Comparison of ENCODE assay signal across 13 cellular contexts in genomic region chr5:14901462-14902051, GRCh38. TPM values are rescaled to one million over a fixed set of nuclear protein-coding genes. Genes with fewer than 3 reads are reported as not detected.
A peak's percentile ranks its signal among the peaks of the same experiment; 100 is the strongest.
DNase-seq lines count a peak whose midpoint lies in the region; ATAC-seq and TF ChIP-seq lines count a peak whose summit lies in the region.
"Had no signal": no experiment of that assay in that cellular context is flagged by ENCODE, and none has a peak within 500 bp of the region (broad histone marks: within the 10 kb centered on the region; RNA-seq: fewer than 3 reads in every experiment).

No MANE protein-coding gene starts in this region.

- H3K4me1 ChIP-seq in HEK293 (ENCODE audit: control insufficient read depth, insufficient read depth, low read length) (no peaks in the 10 kb centered on the region), endodermal cell (ENCODE audit: control insufficient read depth, insufficient read depth, low read length) (peaks cover 3% of the 10 kb centered on the region), right lobe of liver (no peaks in the 10 kb centered on the region), thoracic aorta (ENCODE audit: control insufficient read depth in 1 of 2, low read depth in 2 of 2) (peaks cover 0 to 12% of the 10 kb centered on the region in 2 donors)

- no peak overlapping the region for H3K4me3 ChIP-seq in HEK293 (ENCODE audit: low read depth, low read length)
- no peak overlapping the region for H3K4me3 ChIP-seq in endodermal cell (ENCODE audit: low read length)
- H3K4me3 ChIP-seq in right lobe of liver: no peak overlapping the region
- no peak overlapping the region for H3K4me3 ChIP-seq in thoracic aorta
- H3K4me3 ChIP-seq in MG63: no peak overlapping the region

- ATAC-seq in right lobe of liver: peak; percentile 28 to 76 (median 62)
- ATAC-seq in thoracic aorta (ENCODE audit: insufficient number of reproducible peaks, low FRiP score, low read depth): no peak

- peaks cover 16% of the 10 kb centered on the region for H3K4me1 Mint-ChIP-seq in endodermal cell
- H3K4me1 Mint-ChIP-seq in T-helper 2 cell treated with Interferon-gamma antibody and Interleukin-4, amounts not matched to agents 5 μg/mL and 100 μg/mL, for 36 hours (ENCODE audit: low read depth): no peaks in the 10 kb centered on the region
- H3K4me1 Mint-ChIP-seq: activated B cell treated with CpG ODN at 0.5 μM for 24 hours had no signal

- H3K9ac ChIP-seq in endodermal cell (ENCODE audit: extremely low read depth, low read length, poor library complexity, severe bottlenecking): no peak overlapping the region

- POLR2A ChIA-PET in HEK293 (lab: Yijun Ruan, JAX): interaction anchor here (0.7 kb wide), 1 partner anchor 240 kb away, joined by 4 read pairs; no protein-coding TSS in a partner anchor

- CTCF ChIA-PET in HEK293 (lab: Yijun Ruan, JAX): interaction anchor here (1.1 kb wide), 1 partner anchor 174 kb away, joined by 3 read pairs; no protein-coding TSS in a partner anchor

- H3K27ac Mint-ChIP-seq in endodermal cell: peak overlapping the region; percentile 19
- H3K27ac Mint-ChIP-seq in T-helper 2 cell treated with Interferon-gamma antibody and Interleukin-4, amounts not matched to agents 5 μg/mL and 100 μg/mL, for 36 hours: no peak overlapping the region
- H3K27ac Mint-ChIP-seq: activated B cell treated with CpG ODN at 0.5 μM for 24 hours had no signal

- H3K27me3 ChIP-seq in endodermal cell (ENCODE audit: control insufficient read depth, insufficient read depth, low read length, poor library complexity, severe bottlenecking) (no peaks in the 10 kb centered on the region), right lobe of liver (no peaks in the 10 kb centered on the region), thoracic aorta (replicated peaks; ENCODE audit: insufficient read depth) (no peaks in the 10 kb centered on the region), MG63 (peaks cover 4% of the 10 kb centered on the region; the same call in 1 of the 2 replicates)

- H3K27me3 Mint-ChIP-seq in endodermal cell (ENCODE audit: insufficient read depth): no peaks in the 10 kb centered on the region
- H3K27me3 Mint-ChIP-seq in T-helper 2 cell treated with Interferon-gamma antibody and Interleukin-4, amounts not matched to agents 5 μg/mL and 100 μg/mL, for 36 hours (ENCODE audit: low read depth): peaks cover 3% of the 10 kb centered on the region

- DNase-seq in endodermal cell: no peak
- DNase-seq in right lobe of liver: no peak
- no peak for DNase-seq in thoracic aorta (ENCODE audit: low spot score)
- no peak for DNase-seq in DMS79 treated with DMSO at 0.1 percent for 48 hours (lab: John Stamatoyannopoulos, UW)
- no peak for DNase-seq in MG63
- no peak for DNase-seq in nucleus accumbens (lab: John Stamatoyannopoulos, UW)
- no peak for DNase-seq in T-helper 2 cell treated with Interferon-gamma antibody and Interleukin-4, amounts not matched to agents 5 μg/mL and 100 μg/mL, for 36 hours (ENCODE audit: low spot score)
- DNase-seq: activated B cell treated with CpG ODN at 0.5 μM for 24 hours; KG1; NCI-H2107; stimulated activated CD4-positive, alpha-beta T cell treated with anti-CD3 and anti-CD28 coated beads, Interleukin-4, amount 100 ng/mL, for 24 hours had no signal

- no peaks in the 10 kb centered on the region for H3K36me3 Mint-ChIP-seq in endodermal cell (ENCODE audit: low read depth)
- no peaks in the 10 kb centered on the region for H3K36me3 Mint-ChIP-seq in T-helper 2 cell treated with Interferon-gamma antibody and Interleukin-4, amounts not matched to agents 5 μg/mL and 100 μg/mL, for 36 hours (ENCODE audit: low read depth)

- no peak overlapping the region for H3K4me3 Mint-ChIP-seq in endodermal cell
- H3K4me3 Mint-ChIP-seq in T-helper 2 cell treated with Interferon-gamma antibody and Interleukin-4, amounts not matched to agents 5 μg/mL and 100 μg/mL, for 36 hours: no peak overlapping the region
- H3K4me3 Mint-ChIP-seq: activated B cell treated with CpG ODN at 0.5 μM for 24 hours had no signal

- 73 to 88% methylated on average over 4 to 6 of the region's 7 CpGs for WGBS in endodermal cell (ENCODE audit: insufficient coverage in 1 of 2, insufficient read length in 1 of 2), 2 experiments
- WGBS in right lobe of liver (ENCODE audit: insufficient coverage, low coverage, low lambda C conversion rate, missing lambda C conversion rate): 41% methylated on average over 6 of the region's 7 CpGs

- peaks cover 2% of the 10 kb centered on the region for H3K9me3 Mint-ChIP-seq in endodermal cell
- H3K9me3 Mint-ChIP-seq in T-helper 2 cell treated with Interferon-gamma antibody and Interleukin-4, amounts not matched to agents 5 μg/mL and 100 μg/mL, for 36 hours: no peaks in the 10 kb centered on the region
- H3K9me3 Mint-ChIP-seq: activated B cell treated with CpG ODN at 0.5 μM for 24 hours had no signal

- intact Hi-C loops in right lobe of liver (cut with DNase I): no loop called here

- no peak for TF ChIP-seq POLR2A in right lobe of liver (IDR thresholded peaks at IDR 0.05)

- TF ChIP-seq CTCF in HEK293 (tag by site-specific recombination; IDR thresholded peaks at IDR 0.05) (no peak), endodermal cell (conservative IDR thresholded peaks at IDR 0.05) (no peak), right lobe of liver (IDR thresholded peaks at IDR 0.05) (no peak), thoracic aorta (IDR thresholded peaks at IDR 0.05) (no peak)

- H3K36me3 ChIP-seq in HEK293 (ENCODE audit: control insufficient read depth in 2 of 2, insufficient read depth in 1 of 2, low read length in 2 of 2) (no peaks in the 10 kb centered on the region), endodermal cell (ENCODE audit: control insufficient read depth, insufficient read depth, low read length) (no peaks in the 10 kb centered on the region), right lobe of liver (no peaks in the 10 kb centered on the region), thoracic aorta (no peaks in the 10 kb centered on the region), MG63 (no peaks in the 10 kb centered on the region)
- H3K36me3 ChIP-seq: neutrophil had no signal

- H3K9me3 ChIP-seq in HEK293 (ENCODE audit: control insufficient read depth, insufficient read depth, low read depth, low read length) (no peaks in the 10 kb centered on the region), endodermal cell (ENCODE audit: control insufficient read depth, low read length) (no peaks in the 10 kb centered on the region), right lobe of liver (no peaks in the 10 kb centered on the region), thoracic aorta (no peaks in the 10 kb centered on the region), MG63 (no peaks in the 10 kb centered on the region)
- H3K9me3 ChIP-seq: neutrophil had no signal

- H3K27ac ChIP-seq in HEK293 (ENCODE audit: extremely low read depth, low read depth, low read length) (no peak overlapping the region), endodermal cell (ENCODE audit: low read depth, low read length) (no peak overlapping the region), right lobe of liver (no peak overlapping the region), thoracic aorta (peak overlapping the region; percentile 2 to 41)
- H3K27ac ChIP-seq: neutrophil had no signal

TF ChIP-seq in HEK293, 187 proteins besides CTCF, POLR2A, EP300 and RAD21 (continues in another document):
- TF ChIP-seq ZNF560 (tag by site-specific recombination; IDR thresholded peaks at IDR 0.05; ENCODE audit: borderline replicate concordance) (no peak), ZNF623 (tag by site-specific recombination; IDR thresholded peaks at IDR 0.05) (peak; percentile 82), WT1 (tag by site-specific recombination; IDR thresholded peaks at IDR 0.05) (no peak), ZBTB11 (tag by site-specific recombination; conservative IDR thresholded peaks at IDR 0.05; ENCODE audit: low read depth) (no peak)

RNA-seq across cellular contexts. Expression of gene ANKH, which starts 30.0 kb away (rescaled TPM):
- total RNA-seq in endodermal cell: 10 to 100 TPM; 26.5 to 43.4 TPM
- polyA plus RNA-seq in endodermal cell (2013, experiment 1 of 2): 7.7 TPM
- polyA plus RNA-seq in endodermal cell (2013, experiment 2 of 2): 6.6 TPM
- total RNA-seq in right lobe of liver: 100 to 1,000 TPM in 1 of 6 experiments, 10 to 100 TPM in 5; 38.5 to 121 (median 61.9) TPM
- total RNA-seq in thoracic aorta: 100 to 1,000 TPM; 177 to 205 TPM
- total RNA-seq in MG63 (2014; rRNA removed; shearing (Covaris generic); ENCODE audit: low replicate concordance): 12.2 and 28.9 TPM in 2 replicates

Comparison
In these comparisons a context has a peak if more than half of its experiments do, and no peak if none do; other contexts are left out.
1. H3K27ac ChIP-seq: peak in thoracic aorta (2 of 2); none in HEK293 (single experiment), endodermal cell (single experiment) and right lobe of liver (0 of 3).